In genomic region chr18:9137168-9138066, GRCh38 we compare ENCODE assay signal across 8 cellular contexts. TPM values are rescaled to one million over a fixed set of nuclear protein-coding genes. Genes with fewer than 3 reads are reported as not detected.
A peak's percentile ranks its signal among the peaks of the same experiment; 100 is the strongest.
DNase-seq lines count a peak whose midpoint lies in the region; ATAC-seq and TF ChIP-seq lines count a peak whose summit lies in the region.

No MANE protein-coding gene starts in this region.

- CTCF ChIA-PET in CD8-positive, alpha-beta memory T cell (lab: Charles Lee): interaction anchor here (0.9 to 5.9 kb wide), 12 partner anchors 10 to 66 kb away, joined by 3 to 40 read pairs (median 8); partner anchors contain the start of gene NDUFV2

- H3K36me3 Mint-ChIP-seq in CD8-positive, alpha-beta memory T cell: peaks cover 0 to 54% (median 2%) of the 10 kb centered on the region in 3 donors

- POLR2A ChIA-PET in CD8-positive, alpha-beta memory T cell (lab: Charles Lee): interaction anchor here (0.5 to 7.6 kb wide), 15 partner anchors 11 to 197 kb away, joined by 3 to 167 read pairs (median 6); partner anchors contain the start of genes NDUFV2 and TWSG1

- H3K4me1 Mint-ChIP-seq in CD8-positive, alpha-beta memory T cell: peaks cover 69 to 75% (median 71%) of the 10 kb centered on the region in 3 donors

- H3K4me3 ChIP-seq in CD8-positive, alpha-beta memory T cell (ENCODE audit: low read length): peak overlapping the region; percentile 79
- H3K4me3 ChIP-seq in epithelial cell of proximal tubule (ENCODE audit: low read depth, low read length): peak overlapping the region; percentile 78
- peak overlapping the region; percentile 40 to 67 for H3K4me3 ChIP-seq in muscle layer of colon (ENCODE audit: low read depth in 1 of 2, low read length in 2 of 2)

- H3K36me3 ChIP-seq in CD8-positive, alpha-beta memory T cell (ENCODE audit: insufficient read depth, low read length): peaks cover 2% of the 10 kb centered on the region
- peaks cover 11% of the 10 kb centered on the region for H3K36me3 ChIP-seq in muscle layer of colon (ENCODE audit: insufficient read depth, low read length)

- H3K27me3 Mint-ChIP-seq in CD8-positive, alpha-beta memory T cell: peaks cover 0 to 2% of the 10 kb centered on the region in 2 donors

- ATAC-seq in GM19455 (IDR thresholded peaks at IDR 0.05; ENCODE audit: unreplicated experiment) (peak; percentile 31), HG03575 (IDR thresholded peaks at IDR 0.05; ENCODE audit: extremely low read depth, insufficient number of reproducible peaks, low FRiP score, unreplicated experiment) (peak; percentile 2)

- no peaks in the 10 kb centered on the region for H3K9me3 ChIP-seq in CD8-positive, alpha-beta memory T cell (ENCODE audit: low read length)
- no peaks in the 10 kb centered on the region for H3K9me3 ChIP-seq in muscle layer of colon (ENCODE audit: low read length)

- H3K27ac Mint-ChIP-seq in CD8-positive, alpha-beta memory T cell: peak overlapping the region; percentile 95 to 99 (median 98)

- peak overlapping the region; percentile 79 for H3K9ac ChIP-seq in muscle layer of colon (ENCODE audit: low read length)

- H3K4me3 Mint-ChIP-seq in CD8-positive, alpha-beta memory T cell: peak overlapping the region; percentile 94 to 99 (median 98)

- peaks cover 68% of the 10 kb centered on the region for H3K4me1 ChIP-seq in CD8-positive, alpha-beta memory T cell (ENCODE audit: insufficient read depth, low read length)
- peaks cover 57% of the 10 kb centered on the region for H3K4me1 ChIP-seq in muscle layer of colon (ENCODE audit: insufficient read depth, low read length)

- H3K9me3 Mint-ChIP-seq in CD8-positive, alpha-beta memory T cell: no peaks in the 10 kb centered on the region

- H3K27ac ChIP-seq in CD8-positive, alpha-beta memory T cell (ENCODE audit: low read depth, low read length): peak overlapping the region; percentile 97
- H3K27ac ChIP-seq in muscle layer of colon (ENCODE audit: low read depth, low read length): peak overlapping the region; percentile 95

- no peak for TF ChIP-seq CTCF in epithelial cell of proximal tubule (conservative IDR thresholded peaks at IDR 0.05; ENCODE audit: low read depth, low read length)

- H3K27me3 ChIP-seq in CD8-positive, alpha-beta memory T cell (ENCODE audit: insufficient read depth, low read length, poor library complexity, severe bottlenecking): no peaks in the 10 kb centered on the region
- H3K27me3 ChIP-seq in muscle layer of colon (ENCODE audit: control insufficient read depth in 1 of 2, insufficient read depth in 2 of 2, low read length in 2 of 2): no peaks in the 10 kb centered on the region

- DNase-seq in CD8-positive, alpha-beta memory T cell: peak; percentile 64 to 83 (median 76)
- DNase-seq in NOMO-1 treated with dmso at 0.1 percent for 144 hours (lab: John Stamatoyannopoulos, UW; ENCODE audit: unreplicated experiment) (peak; percentile 56), activated T-cell treated with anti-CD3 and anti-CD28 coated beads for 48 hours (ENCODE audit: low read depth) (peak; percentile 70), epithelial cell of proximal tubule (ENCODE audit: low read depth) (no peak)
- DNase-seq in stimulated activated CD8-positive, alpha-beta memory T cell treated with anti-CD3 and anti-CD28 coated beads, Interleukin-7, amount 100 ng/mL, for 48 hours (ENCODE audit: extremely low read depth in 1 of 2, low read depth in 1 of 2): peak; percentile 37 to 50

RNA-seq across cellular contexts. Expression of gene ANKRD12, which starts 0.8 kb away (rescaled TPM):
- total RNA-seq in CD8-positive, alpha-beta memory T cell: 10 to 100 TPM; 66.6 to 67.6 TPM
- 109 TPM for polyA plus RNA-seq in CD8-positive, alpha-beta memory T cell
- 3.7 and 8.5 TPM in 2 replicates for total RNA-seq in epithelial cell of proximal tubule

RNA-seq across cellular contexts. Expression of gene NDUFV2, which starts 34.9 kb away (rescaled TPM):
- total RNA-seq in CD8-positive, alpha-beta memory T cell: 100 to 1,000 TPM; 324 to 331 TPM
- polyA plus RNA-seq in CD8-positive, alpha-beta memory T cell: 187 TPM
- total RNA-seq in epithelial cell of proximal tubule: 103 and 173 TPM in 2 replicates
